ENCODE assay signal across 25 cellular contexts in genomic region chr4:118783887-118784286, GRCh38. TPM values are rescaled to one million over a fixed set of nuclear protein-coding genes. Genes with fewer than 3 reads are reported as not detected.
DNase-seq lines count a peak whose midpoint lies in the region; ATAC-seq and TF ChIP-seq lines count a peak whose summit lies in the region.
"Had no signal": no experiment of that assay in that cellular context is flagged by ENCODE, and none has a peak within 500 bp of the region (broad histone marks: within the 10 kb centered on the region; RNA-seq: fewer than 3 reads in every experiment).

No MANE protein-coding gene starts in this region.

- intact Hi-C loops in left cardiac atrium (cut with DNase I) (no loop called here), left ventricle myocardium superior (cut with micrococcal nuclease) (no loop called here), adrenal gland (cut with DNase I) (no loop called here)

- 79 to 88% (median 85%) methylated on average over 5 of the region's 5 CpGs for WGBS in adrenal gland, 4 donors

- no peak overlapping the region for H3K4me2 ChIP-seq in MM.1S (ENCODE audit: low read depth, low read length)

- no peak overlapping the region for H3K27ac ChIP-seq in adrenal gland
- no peak overlapping the region for H3K27ac ChIP-seq in MM.1S (ENCODE audit: low read length)
- H3K27ac ChIP-seq: esophagus squamous epithelium, heart left ventricle, parathyroid adenoma, RWPE1, tibial artery had no signal

- no peak overlapping the region for H3K4me3 ChIP-seq in adrenal gland
- H3K4me3 ChIP-seq in MM.1S (ENCODE audit: low read length) = no peak overlapping the region
- H3K4me3 ChIP-seq: esophagus squamous epithelium, heart left ventricle, tibial artery had no signal

- H3K36me3 ChIP-seq in adrenal gland (replicated peaks in 1 of 2) (peaks cover 0 to 9% of the 10 kb centered on the region in 2 donors), MM.1S (replicated peaks; ENCODE audit: insufficient read depth, low read length) (peaks cover 3% of the 10 kb centered on the region; the same call in 1 of the 2 replicates)

- TF ChIP-seq POLR2A in adrenal gland (IDR thresholded peaks at IDR 0.05) = no peak

- H3K9me2 ChIP-seq in MM.1S (replicated peaks; ENCODE audit: insufficient read depth, low read length) = no peaks in the 10 kb centered on the region

- DNase-seq in left cardiac atrium (peak; percentile 31), left ventricle myocardium superior (no peak), adrenal gland (peak in 4 of 7 donors; percentile 17 to 38 (median 24)), fibroblast of gingiva (ENCODE audit: low read depth) (peak; percentile 80), stromal cell of bone marrow (ENCODE audit: low read depth) (peak; percentile 82), KBM-7 (no peak), MM.1S (no peak)
- DNase-seq: activated CD8-positive, alpha-beta memory T cell treated with anti-CD3 and anti-CD28 coated beads, Interleukin-2, amount 10 ng/mL, durations not matched to agents 7 days and 5 days; activated naive CD8-positive, alpha-beta T cell treated with anti-CD3 and anti-CD28 coated beads, Interleukin-2, amount 10 ng/mL, durations not matched to agents 7 days and 5 days; CD8-positive, alpha-beta memory T cell; central memory CD4-positive, alpha-beta T cell; DND-41; effector CD8-positive, alpha-beta T cell; esophagus squamous epithelium; immature natural killer cell; natural killer cell; NCI-H1417 treated with DMSO at 0.1 percent for 48 hours; NCI-H226; NK-92 treated with Interleukin-12 subunit alpha and Interleukin-12 subunit beta, amount 100 ng/mL, for 24 hours; stimulated activated naive CD4-positive, alpha-beta T cell treated with Interleukin-2 at 50 U/mL for 16 hours had no signal

- peak in 1 of 2 donors; percentile 35 for ATAC-seq in left cardiac atrium
- no peak for ATAC-seq in left ventricle myocardium superior
- ATAC-seq in HG02642 (IDR thresholded peaks at IDR 0.05; ENCODE audit: poor library complexity, unreplicated experiment) = no peak
- ATAC-seq: activated CD8-positive, alpha-beta memory T cell treated with anti-CD3 and anti-CD28 coated beads, Interleukin-2, amount 10 ng/mL, durations not matched to agents 7 days and 5 days; natural killer cell had no signal

- H3K9me3 ChIP-seq in adrenal gland (replicated peaks in 1 of 3) = no peaks in the 10 kb centered on the region
- H3K9me3 ChIP-seq in MM.1S (replicated peaks; ENCODE audit: insufficient read depth, low read length) = no peaks in the 10 kb centered on the region
- H3K9me3 ChIP-seq: esophagus squamous epithelium, heart left ventricle, tibial artery had no signal

- in situ Hi-C loops in KBM-7 (cut with MboI; ENCODE audit: low pct_unique_long_range_greater_than_20kb, low sequenced_read_pairs) = no loop called here

- no peak for TF ChIP-seq CTCF in adrenal gland (IDR thresholded peaks at IDR 0.05)
- TF ChIP-seq CTCF in MM.1S (IDR thresholded peaks at IDR 0.05; ENCODE audit: low read length) = no peak

- H3F3A ChIP-seq in MM.1S (ENCODE audit: insufficient read depth, low read length) = no peaks in the 10 kb centered on the region

- H3K79me2 ChIP-seq in MM.1S (ENCODE audit: low read length) = no peaks in the 10 kb centered on the region
- H3K79me2 ChIP-seq: parathyroid adenoma had no signal

- no peaks in the 10 kb centered on the region for H4K20me1 ChIP-seq in MM.1S (ENCODE audit: insufficient read depth, low read length)

- H3K4me1 ChIP-seq in adrenal gland (replicated peaks in 1 of 2) (peaks cover 0 to 4% of the 10 kb centered on the region in 2 donors), MM.1S (ENCODE audit: low read length) (no peaks in the 10 kb centered on the region)
- H3K4me1 ChIP-seq: parathyroid adenoma had no signal

- H3K27me3 ChIP-seq in adrenal gland (no peaks in the 10 kb centered on the region), MM.1S (replicated peaks; ENCODE audit: insufficient read depth, low read length) (no peaks in the 10 kb centered on the region)
- H3K27me3 ChIP-seq: esophagus squamous epithelium, heart left ventricle, tibial artery had no signal

- H3K9ac ChIP-seq in MM.1S (ENCODE audit: low read length) = no peak overlapping the region
- H3K9ac ChIP-seq: parathyroid adenoma had no signal

- no peak overlapping the region for H2AFZ ChIP-seq in MM.1S (ENCODE audit: low read length)
- H2AFZ ChIP-seq: parathyroid adenoma had no signal

RNA-seq across cellular contexts. Expression of gene SEC24D, which starts 52.0 kb away (rescaled TPM):
- total RNA-seq in left cardiac atrium = 10 to 100 TPM; 23.6 to 42.7 TPM
- 12.5 TPM for total RNA-seq in left ventricle myocardium superior
- 10 to 100 TPM; 25.5 to 76.7 (median 35.3) TPM for total RNA-seq in adrenal gland
- polyA plus RNA-seq in adrenal gland = 10 to 100 TPM in 1 of 3 donors, 1 to 10 TPM in 2; 5.3 to 93.6 (median 7.2) TPM

Comparison
In these comparisons a context has a peak if more than half of its experiments do, and no peak if none do; other contexts are left out.
1. DNase-seq: peak in left cardiac atrium (single experiment), adrenal gland (4 of 7), fibroblast of gingiva (single experiment) and stromal cell of bone marrow (single experiment); none in left ventricle myocardium superior (single experiment), KBM-7 (single experiment) and MM.1S (single experiment).